ENCODE assay signal across 12 cellular contexts in genomic region chr2:20282916-20283592, GRCh38. TPM values are rescaled to one million over a fixed set of nuclear protein-coding genes. Genes with fewer than 3 reads are reported as not detected.
DNase-seq lines count a peak whose midpoint lies in the region; ATAC-seq, FAIRE-seq and TF ChIP-seq lines count a peak whose summit lies in the region.
"Had no signal": no experiment of that assay in that cellular context is flagged by ENCODE, and none has a peak within 500 bp of the region (broad histone marks: within the 10 kb centered on the region; RNA-seq: fewer than 3 reads in every experiment).

No MANE protein-coding gene starts in this region.

- no peaks in the 10 kb centered on the region for H3K9me3 Mint-ChIP-seq in activated CD4-positive, alpha-beta T cell treated with anti-CD3 and anti-CD28 coated beads for 36 hours (ENCODE audit: low read depth)
- H3K9me3 Mint-ChIP-seq: naive B cell had no signal

- peaks cover 15 to 26% of the 10 kb centered on the region in 2 donors for H3K36me3 ChIP-seq in kidney (ENCODE audit: control insufficient read depth in 1 of 2, insufficient read depth in 2 of 2, low read length in 2 of 2)
- peaks cover 0 to 6% of the 10 kb centered on the region in 2 donors for H3K36me3 ChIP-seq in thyroid gland
- peaks cover 100% of the 10 kb centered on the region for H3K36me3 ChIP-seq in OCI-LY7 (ENCODE audit: insufficient read depth, low read length)

- H3K79me2 ChIP-seq in OCI-LY7 (ENCODE audit: insufficient read depth, low read depth, low read length) = no peaks in the 10 kb centered on the region; the same call in 1 of the 2 replicates

- BruUV-seq in OCI-LY7 (replicated peaks; lab: Mats Ljungman, UMichigan) = no TSS peak

- H3K4me3 Mint-ChIP-seq in activated CD4-positive, alpha-beta T cell treated with anti-CD3 and anti-CD28 coated beads for 36 hours = no peak overlapping the region
- H3K4me3 Mint-ChIP-seq: naive B cell had no signal

- 0 out of 2 replicates have a peak, but pooled peaks cover 9% of the 10 kb centered on the region for H4K20me1 ChIP-seq in OCI-LY7 (ENCODE audit: insufficient read depth, low read length)

- H3K27me3 Mint-ChIP-seq in activated CD4-positive, alpha-beta T cell treated with anti-CD3 and anti-CD28 coated beads for 36 hours = no peaks in the 10 kb centered on the region
- H3K27me3 Mint-ChIP-seq: naive B cell had no signal

- DNase-seq in activated CD4-positive, alpha-beta T cell treated with anti-CD3 and anti-CD28 coated beads for 36 hours = no peak
- DNase-seq in activated CD4-positive, alpha-beta T cell treated with anti-CD3 and anti-CD28 coated beads, Interleukin-2, amount 50 U/mL, for 4 hours = no peak
- peak; percentile 31 to 90 for DNase-seq in cardiac fibroblast (ENCODE audit: low read depth in 2 of 2)
- peak; percentile 87 for DNase-seq in kidney
- peak; percentile 76 to 84 for DNase-seq in thyroid gland
- no peak for DNase-seq in GDM1 (lab: John Stamatoyannopoulos, UW)
- DNase-seq in GM13976 (ENCODE audit: low spot score) = no peak
- DNase-seq in OCI-LY7 (ENCODE audit: low spot score) = no peak
- DNase-seq: central memory CD4-positive, alpha-beta T cell; naive B cell; stimulated activated CD4-positive, alpha-beta T cell treated with anti-CD3 and anti-CD28 coated beads, Interleukin-2, amount 100 ng/mL, for 24 hours had no signal

- in situ Hi-C loops in GM13976 (cut with MboI; ENCODE audit: low sequenced_read_pairs, unreplicated experiment) = no loop called here

- H3K4me1 Mint-ChIP-seq in activated CD4-positive, alpha-beta T cell treated with anti-CD3 and anti-CD28 coated beads for 36 hours = peaks cover 4% of the 10 kb centered on the region

- intact Hi-C loops in activated CD4-positive, alpha-beta T cell treated with anti-CD3 and anti-CD28 coated beads for 36 hours (cut with DNase I, micrococcal nuclease) = no loop called here
- intact Hi-C loops in kidney (cut with DNase I) = no loop called here
- intact Hi-C loops in thyroid gland (cut with DNase I) = no loop called here
- intact Hi-C loops in OCI-LY7 (cut with micrococcal nuclease; ENCODE audit: unreplicated experiment) = no loop called here

- H3K4me3 ChIP-seq in cardiac fibroblast (replicated peaks in 1 of 2; ENCODE audit: low read depth in 2 of 2, low read length in 2 of 2) (no peak overlapping the region), kidney (ENCODE audit: low read length in 2 of 2) (no peak overlapping the region), thyroid gland (replicated peaks in 1 of 3) (no peak overlapping the region), OCI-LY7 (ENCODE audit: low read depth, low read length, poor library complexity, severe bottlenecking) (no peak overlapping the region)

- TF ChIP-seq CTCF in cardiac fibroblast (IDR thresholded peaks at IDR 0.05; ENCODE audit: low read depth, low read length) (no peak), kidney (IDR thresholded peaks at IDR 0.05; ENCODE audit: borderline replicate concordance, extremely low read depth, insufficient read depth) (no peak), thyroid gland (IDR thresholded peaks at IDR 0.05) (no peak), GM13976 (IDR thresholded peaks at IDR 0.05; ENCODE audit: borderline replicate concordance, control extremely low read depth, extremely low read depth, insufficient read depth, missing control alignments) (no peak), OCI-LY7 (conservative IDR thresholded peaks at IDR 0.05; ENCODE audit: low read length) (no peak)

- FAIRE-seq in kidney (lab: Jason Lieb, UNC) = no peak

- no peak overlapping the region for H3K9ac ChIP-seq in kidney (ENCODE audit: low read length in 2 of 2)

- ATAC-seq in activated CD4-positive, alpha-beta T cell treated with anti-CD3 and anti-CD28 coated beads for 36 hours = no peak

- H3K4me1 ChIP-seq in kidney (ENCODE audit: control insufficient read depth in 1 of 2, insufficient read depth in 1 of 2, low read depth in 1 of 2, low read length in 2 of 2) = peaks cover 0 to 2% of the 10 kb centered on the region in 2 donors
- H3K4me1 ChIP-seq in thyroid gland = peaks cover 12 to 15% of the 10 kb centered on the region in 2 donors
- no peaks in the 10 kb centered on the region for H3K4me1 ChIP-seq in OCI-LY7 (ENCODE audit: insufficient read depth, low read length, poor library complexity, severe bottlenecking)

- H3K36me3 Mint-ChIP-seq in activated CD4-positive, alpha-beta T cell treated with anti-CD3 and anti-CD28 coated beads for 36 hours (ENCODE audit: low read depth) = peaks cover 28% of the 10 kb centered on the region

- H3K27me3 ChIP-seq in thyroid gland = no peaks in the 10 kb centered on the region

- H3K9me2 ChIP-seq in OCI-LY7 (ENCODE audit: insufficient read depth, low read length) = no peaks in the 10 kb centered on the region

- WGBS in thyroid gland, 2 donors = 57 to 66% methylated on average over 3 of the region's 3 CpGs

- no peak overlapping the region for H2AFZ ChIP-seq in OCI-LY7 (ENCODE audit: low read length)

- H3K27ac ChIP-seq in kidney (ENCODE audit: low read depth in 2 of 2, low read length in 2 of 2) = no peak overlapping the region
- H3K27ac ChIP-seq in thyroid gland = no peak overlapping the region
- no peak overlapping the region for H3K27ac ChIP-seq in OCI-LY7 (ENCODE audit: low read depth, low read length, poor library complexity, severe bottlenecking)

- CTCF ChIA-PET in activated CD4-positive, alpha-beta T cell treated with anti-CD3 and anti-CD28 coated beads for 36 hours (lab: Charles Lee) = interaction anchor here (0.6 to 2.2 kb wide), 5 partner anchors 8 to 356 kb away, joined by 3 to 8 read pairs (median 3); no protein-coding TSS in a partner anchor
- CTCF ChIA-PET in OCI-LY7 (lab: Charles Lee; ENCODE audit: unreplicated experiment) = no interaction called here

- peak overlapping the region; percentile 27 for H3K27ac Mint-ChIP-seq in activated CD4-positive, alpha-beta T cell treated with anti-CD3 and anti-CD28 coated beads for 36 hours

- no peak overlapping the region for H3K4me2 ChIP-seq in OCI-LY7 (ENCODE audit: low read length)

- POLR2A ChIA-PET in activated CD4-positive, alpha-beta T cell treated with anti-CD3 and anti-CD28 coated beads for 36 hours (lab: Charles Lee) = interaction anchor here (0.7 kb wide), 1 partner anchor 288 kb away, joined by 3 read pairs; no protein-coding TSS in a partner anchor
- POLR2A ChIA-PET in OCI-LY7 (lab: Charles Lee) = interaction anchor here (0.5 to 1.7 kb wide), 8 partner anchors 8 to 1076 kb away, joined by 3 to 4 read pairs (median 3); no protein-coding TSS in a partner anchor

- TF ChIP-seq POLR2A in thyroid gland (IDR thresholded peaks at IDR 0.05) = no peak

- no peaks in the 10 kb centered on the region for H3K9me3 ChIP-seq in kidney (ENCODE audit: control insufficient read depth in 1 of 2, low read length in 2 of 2)
- H3K9me3 ChIP-seq in thyroid gland = no peaks in the 10 kb centered on the region
- H3K9me3 ChIP-seq in OCI-LY7 (ENCODE audit: low read length) = no peaks in the 10 kb centered on the region

RNA-seq across cellular contexts. Expression of gene SDC1, which starts 58.1 kb away (rescaled TPM):
- total RNA-seq in activated CD4-positive, alpha-beta T cell treated with anti-CD3 and anti-CD28 coated beads for 36 hours = under 1 TPM in 1 of 2 experiments, not detected in 1; 0.23 TPM
- 266 TPM for total RNA-seq in kidney
- polyA plus RNA-seq in kidney (ENCODE audit: insufficient read depth, low read depth, low replicate concordance) = 206 TPM
- total RNA-seq in thyroid gland = 10 to 100 TPM; 21.9 to 28.0 (median 24.7) TPM
- total RNA-seq in OCI-LY7 (2014; rRNA removed; shearing (Covaris generic)) = not detected in 2 replicates
- 0.10 TPM in 1 of 2 replicates, not detected in the other for total RNA-seq in OCI-LY7 (2022)
- total RNA-seq: T-helper 1 cell treated with Interleukin-12 subunit alpha and Interleukin-12 subunit beta and Interleukin-4 antibody, amounts not matched to agents 30 ng/mL and 1 ng/mL, for 36 hours had no signal

Comparison
In these comparisons a context has a peak if more than half of its experiments do, and no peak if none do; other contexts are left out.
1. DNase-seq: peak in cardiac fibroblast (2 of 2), kidney (single experiment) and thyroid gland (2 of 2); none in activated CD4-positive, alpha-beta T cell treated with anti-CD3 and anti-CD28 coated beads for 36 hours (single experiment), activated CD4-positive, alpha-beta T cell treated with anti-CD3 and anti-CD28 coated beads, Interleukin-2, amount 50 U/mL, for 4 hours (0 of 2), GDM1 (single experiment), GM13976 (single experiment) and OCI-LY7 (single experiment).
2. RNA of gene SDC1, which starts 58.1 kb away (total RNA-seq): 266 TPM in kidney (single experiment) and 21.9 to 28.0 TPM in thyroid gland; 0.23 TPM in activated CD4-positive, alpha-beta T cell treated with anti-CD3 and anti-CD28 coated beads for 36 hours and 0.10 TPM in OCI-LY7; every median in the first group is over 10 times any median in the second.